ENCODE assay signal across 8 cellular contexts in genomic region chrX:19372170-19373033, GRCh38. TPM values are rescaled to one million over a fixed set of nuclear protein-coding genes. Genes with fewer than 3 reads are reported as not detected.
DNase-seq lines count a peak whose midpoint lies in the region; ATAC-seq and TF ChIP-seq lines count a peak whose summit lies in the region.

No MANE protein-coding gene starts in this region.

- TF ChIP-seq POLR2A in right lobe of liver (IDR thresholded peaks at IDR 0.05), result no peak

- intact Hi-C loops in right lobe of liver (cut with DNase I), result loop anchor here in 1 of 2 donors (10.0 kb wide), 1 partner anchor 162 kb away; no protein-coding TSS in a partner anchor

- DNase-seq in NCI-H345 treated with DMSO at 0.1 percent for 48 hours (lab: John Stamatoyannopoulos, UW; ENCODE audit: unreplicated experiment) (peak; percentile 19), dermis microvascular lymphatic vessel endothelial cell (ENCODE audit: low read depth in 2 of 2) (peak; percentile 38 to 61), right lobe of liver (peak; percentile 47 to 62 (median 58)), cortex of kidney (lab: John Stamatoyannopoulos, UW) (no peak)
- peak; percentile 29 to 56 for DNase-seq in activated CD4-positive, alpha-beta T cell treated with anti-CD3 and anti-CD28 coated beads, Interleukin-2, amount 50 U/mL, for 24 hours (ENCODE audit: low read depth in 1 of 2, low spot score in 1 of 2)
- DNase-seq in stimulated activated CD4-positive, alpha-beta T cell treated with anti-CD3 and anti-CD28 coated beads, Interleukin-4, amount 100 ng/mL, for 24 hours, result peak; percentile 67

- no peaks in the 10 kb centered on the region for H3K9me3 ChIP-seq in right lobe of liver

- peak overlapping the region; percentile 2 to 37 (median 24) for H3K4me3 ChIP-seq in right lobe of liver

- H3K4me1 ChIP-seq in right lobe of liver, result no peaks in the 10 kb centered on the region

- no peaks in the 10 kb centered on the region for H3K27me3 ChIP-seq in right lobe of liver

- ATAC-seq in HG02885 (IDR thresholded peaks at IDR 0.05; ENCODE audit: poor library complexity, unreplicated experiment), result peak; percentile 79
- peak; percentile 85 to 92 (median 92) for ATAC-seq in right lobe of liver

- WGBS in right lobe of liver (ENCODE audit: insufficient coverage, low coverage, low lambda C conversion rate, missing lambda C conversion rate), result 21% methylated on average over 22 of the region's 26 CpGs

- TF ChIP-seq CTCF in GM12872 (IDR thresholded peaks at IDR 0.05; ENCODE audit: insufficient read depth, low read depth, low read length) (peak; percentile 72), right lobe of liver (IDR thresholded peaks at IDR 0.05) (peak; percentile 61 to 69 (median 64))

- no peaks in the 10 kb centered on the region for H3K36me3 ChIP-seq in right lobe of liver

- H3K27ac ChIP-seq in right lobe of liver, result no peak overlapping the region

RNA-seq across cellular contexts. Expression of gene PDHA1, which starts 28.7 kb away (rescaled TPM):
- total RNA-seq in dermis microvascular lymphatic vessel endothelial cell, result 75.4 and 76.4 TPM in 2 replicates
- total RNA-seq in right lobe of liver, result 100 to 1,000 TPM in 5 of 6 experiments, 10 to 100 TPM in 1; 78.5 to 133 (median 120) TPM
